Comparison of ENCODE assay signal across 1 cellular context in the genomic region with DNA sequence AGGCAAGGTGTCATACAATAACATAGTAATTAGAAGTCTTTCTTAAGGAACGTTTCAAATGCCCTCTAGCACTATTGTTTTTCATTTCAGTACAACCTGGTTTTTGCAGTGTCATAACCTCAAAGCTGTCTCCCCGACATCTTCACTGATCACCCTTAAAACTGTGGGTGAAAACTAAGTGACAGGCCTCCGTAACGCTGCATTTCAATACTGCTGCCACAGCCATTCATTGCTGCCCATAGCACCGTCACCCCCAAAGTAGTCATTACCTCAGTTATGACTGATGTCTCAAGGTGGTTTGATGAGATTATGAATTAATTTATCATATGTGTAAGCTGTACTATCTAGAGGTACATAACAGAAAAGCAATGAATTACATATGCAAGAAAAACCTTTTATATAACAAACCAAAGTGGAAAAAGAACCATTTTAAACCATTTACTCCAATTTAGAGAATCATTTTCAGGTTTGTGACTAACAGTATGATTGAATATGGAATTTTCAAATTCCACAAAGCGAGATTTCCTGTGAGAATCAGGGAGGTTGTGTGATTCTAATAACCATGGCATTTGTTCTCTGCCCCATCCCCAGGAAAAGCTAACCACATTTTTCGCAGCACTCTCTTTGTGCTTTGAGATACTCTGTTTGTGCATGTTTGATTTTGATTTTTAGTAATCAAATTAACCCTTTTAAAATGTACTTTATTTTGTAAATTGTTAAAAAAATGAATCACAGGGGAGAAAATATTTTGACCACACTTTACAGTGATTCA.
TF ChIP-seq lines count a peak whose summit lies in the region.

No MANE protein-coding gene starts in this region.

TF ChIP-seq in IMR-90, 13 proteins besides CTCF, POLR2A, EP300 and RAD21:
- TF ChIP-seq, protein P1, sequence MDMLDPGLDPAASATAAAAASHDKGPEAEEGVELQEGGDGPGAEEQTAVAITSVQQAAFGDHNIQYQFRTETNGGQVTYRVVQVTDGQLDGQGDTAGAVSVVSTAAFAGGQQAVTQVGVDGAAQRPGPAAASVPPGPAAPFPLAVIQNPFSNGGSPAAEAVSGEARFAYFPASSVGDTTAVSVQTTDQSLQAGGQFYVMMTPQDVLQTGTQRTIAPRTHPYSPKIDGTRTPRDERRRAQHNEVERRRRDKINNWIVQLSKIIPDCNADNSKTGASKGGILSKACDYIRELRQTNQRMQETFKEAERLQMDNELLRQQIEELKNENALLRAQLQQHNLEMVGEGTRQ (IDR thresholded peaks at IDR 0.05; ENCODE audit: low read depth, low read length), result no peak
- no peak for TF ChIP-seq BHLHE40 (IDR thresholded peaks at IDR 0.05; ENCODE audit: low read depth, low read length)
- TF ChIP-seq MAZ (IDR thresholded peaks at IDR 0.05; ENCODE audit: borderline replicate concordance, low read depth, low read length), result no peak
- TF ChIP-seq, protein P2, sequence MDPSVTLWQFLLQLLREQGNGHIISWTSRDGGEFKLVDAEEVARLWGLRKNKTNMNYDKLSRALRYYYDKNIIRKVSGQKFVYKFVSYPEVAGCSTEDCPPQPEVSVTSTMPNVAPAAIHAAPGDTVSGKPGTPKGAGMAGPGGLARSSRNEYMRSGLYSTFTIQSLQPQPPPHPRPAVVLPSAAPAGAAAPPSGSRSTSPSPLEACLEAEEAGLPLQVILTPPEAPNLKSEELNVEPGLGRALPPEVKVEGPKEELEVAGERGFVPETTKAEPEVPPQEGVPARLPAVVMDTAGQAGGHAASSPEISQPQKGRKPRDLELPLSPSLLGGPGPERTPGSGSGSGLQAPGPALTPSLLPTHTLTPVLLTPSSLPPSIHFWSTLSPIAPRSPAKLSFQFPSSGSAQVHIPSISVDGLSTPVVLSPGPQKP (IDR thresholded peaks at IDR 0.05; ENCODE audit: borderline replicate concordance, low read depth, low read length), result no peak
- TF ChIP-seq NFE2L2 (IDR thresholded peaks at IDR 0.05; ENCODE audit: low read depth, low read length), result no peak
- TF ChIP-seq RCOR1 (IDR thresholded peaks at IDR 0.05; ENCODE audit: insufficient replicate concordance, low read length), result no peak
- TF ChIP-seq MXI1 (IDR thresholded peaks at IDR 0.05; ENCODE audit: borderline replicate concordance, low read depth, low read length), result no peak
- no peak for TF ChIP-seq CHD1 (IDR thresholded peaks at IDR 0.05; ENCODE audit: low read depth, low read length)
- TF ChIP-seq FOS (IDR thresholded peaks at IDR 0.05; ENCODE audit: low read depth, low read length), result no peak
TF ChIP-seq in IMR-90: peak in this region for 0.
